Comparison of ENCODE assay signal across 27 cellular contexts in the genomic region with DNA sequence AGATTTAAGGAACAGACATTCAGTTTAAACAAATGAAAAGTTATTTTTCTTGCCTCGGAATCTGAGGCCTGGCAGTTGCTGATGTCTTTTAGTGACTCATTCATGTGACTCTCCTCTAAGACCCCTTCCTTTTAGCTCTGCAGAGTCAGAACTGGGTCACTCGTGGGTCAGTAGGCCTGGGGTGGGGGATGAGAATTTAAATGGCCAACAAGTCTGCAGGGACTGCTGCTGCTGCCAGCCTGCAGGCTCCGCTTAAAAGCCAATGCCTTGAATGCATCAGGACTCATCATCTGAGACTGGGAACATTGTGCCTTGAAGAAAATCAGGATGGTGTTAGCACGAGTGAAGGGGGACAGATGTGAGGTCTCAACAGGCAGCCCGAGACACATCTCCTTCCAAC.
"Had no signal": no experiment of that assay in that cellular context is flagged by ENCODE, and none has a peak within 500 bp of the region (broad histone marks: within the 10 kb centered on the region; RNA-seq: fewer than 3 reads in every experiment).

No MANE protein-coding gene starts in this region.

- H3K4me1 ChIP-seq: ascending aorta had no signal

- H3K36me3 ChIP-seq: ascending aorta, MG63 had no signal

- ATAC-seq: activated CD8-positive, alpha-beta memory T cell treated with anti-CD3 and anti-CD28 coated beads, Interleukin-2, amount 10 ng/mL, durations not matched to agents 7 days and 5 days; activated naive CD4-positive, alpha-beta T cell treated with anti-CD3 and anti-CD28 coated beads, Interleukin-2, amount 50 U/mL, for 72 hours; activated naive CD8-positive, alpha-beta T cell treated with anti-CD3 and anti-CD28 coated beads, Interleukin-2, amount 50 U/mL, for 24 hours; Right ventricle myocardium inferior; T-cell had no signal

- H3K27ac ChIP-seq: ascending aorta, KMS-11, SK-N-MC had no signal

- H3K9me3 ChIP-seq: ascending aorta, MG63 had no signal

- DNase-seq: activated B cell treated with CpG ODN at 0.5 μM for 24 hours; activated CD4-positive, alpha-beta T cell treated with anti-CD3 and anti-CD28 coated beads for 1 hour; activated CD4-positive, alpha-beta T cell treated with anti-CD3 and anti-CD28 coated beads, Interleukin-2, amount 50 U/mL, for 48 hours; activated CD8-positive, alpha-beta memory T cell treated with anti-CD3 and anti-CD28 coated beads, Interleukin-2, amount 10 ng/mL, durations not matched to agents 7 days and 5 days; activated effector memory CD4-positive, alpha-beta T cell treated with Interleukin-2 at 50 U/mL for 16 hours; activated naive CD4-positive, alpha-beta T cell; activated naive CD8-positive, alpha-beta T cell treated with anti-CD3 and anti-CD28 coated beads, Interleukin-2, amount 50 U/mL, for 24 hours; activated T-cell treated with anti-CD3 and anti-CD28 coated beads, Interleukin-2, amount 50 U/mL, for 24 hours; amniotic stem cell; MG63; NCI-H1092 treated with DMSO at 0.1 percent for 48 hours; NCI-H1417 treated with DMSO at 0.1 percent for 48 hours; NCI-H1694; NCI-H2029; NCI-H2107; NCI-H345; NCI-H510A; NCI-H526 treated with DMSO at 0.1 percent for 48 hours; NCI-H82; T-cell; T-helper 2 cell; T1000 had no signal

- H3K27me3 ChIP-seq: ascending aorta, MG63 had no signal

- H3K4me3 ChIP-seq: ascending aorta, MG63, SK-N-MC had no signal
